Comparison of ENCODE assay signal across 1 cellular context in genomic region chr17:38749222-38750043, GRCh38.
TF ChIP-seq lines count a peak whose summit lies in the region.

No MANE protein-coding gene starts in this region.

TF ChIP-seq in SK-N-SH, 30 proteins besides CTCF, POLR2A, EP300 and RAD21 (continued from another document):
- TF ChIP-seq REST (IDR thresholded peaks at IDR 0.05; ENCODE audit: low read depth, low read length) (no peak), YY1 (IDR thresholded peaks at IDR 0.05; ENCODE audit: low read depth) (peak; percentile 70; the same call in 1 of the 2 replicates), TAF1 (IDR thresholded peaks at IDR 0.05; ENCODE audit: borderline replicate concordance, low read depth, low read length) (peak; percentile 82), MAX (IDR thresholded peaks at IDR 0.05; ENCODE audit: low read depth) (peak; percentile 78), FOXJ3 (CRISPR knock-in tag; IDR thresholded peaks at IDR 0.05) (no peak), ELF1 (IDR thresholded peaks at IDR 0.05) (peak; percentile 55; the same call in 1 of the 2 replicates), SIN3A (IDR thresholded peaks at IDR 0.05; ENCODE audit: borderline replicate concordance, low read depth, low read length) (no peak; the same call in 1 of the 2 replicates), NFIC (IDR thresholded peaks at IDR 0.05; ENCODE audit: borderline replicate concordance) (peak; percentile 72), EZH2phosphoT487 (IDR thresholded peaks at IDR 0.05; ENCODE audit: borderline replicate concordance, low read depth) (no peak)
- TF ChIP-seq, protein P1, sequence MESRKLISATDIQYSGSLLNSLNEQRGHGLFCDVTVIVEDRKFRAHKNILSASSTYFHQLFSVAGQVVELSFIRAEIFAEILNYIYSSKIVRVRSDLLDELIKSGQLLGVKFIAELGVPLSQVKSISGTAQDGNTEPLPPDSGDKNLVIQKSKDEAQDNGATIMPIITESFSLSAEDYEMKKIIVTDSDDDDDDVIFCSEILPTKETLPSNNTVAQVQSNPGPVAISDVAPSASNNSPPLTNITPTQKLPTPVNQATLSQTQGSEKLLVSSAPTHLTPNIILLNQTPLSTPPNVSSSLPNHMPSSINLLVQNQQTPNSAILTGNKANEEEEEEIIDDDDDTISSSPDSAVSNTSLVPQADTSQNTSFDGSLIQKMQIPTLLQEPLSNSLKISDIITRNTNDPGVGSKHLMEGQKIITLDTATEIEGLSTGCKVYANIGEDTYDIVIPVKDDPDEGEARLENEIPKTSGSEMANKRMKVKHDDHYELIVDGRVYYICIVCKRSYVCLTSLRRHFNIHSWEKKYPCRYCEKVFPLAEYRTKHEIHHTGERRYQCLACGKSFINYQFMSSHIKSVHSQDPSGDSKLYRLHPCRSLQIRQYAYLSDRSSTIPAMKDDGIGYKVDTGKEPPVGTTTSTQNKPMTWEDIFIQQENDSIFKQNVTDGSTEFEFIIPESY (IDR thresholded peaks at IDR 0.05; ENCODE audit: borderline replicate concordance, low read depth) = no peak
TF ChIP-seq in SK-N-SH: peak in this region for 13.
